In the genomic region with DNA sequence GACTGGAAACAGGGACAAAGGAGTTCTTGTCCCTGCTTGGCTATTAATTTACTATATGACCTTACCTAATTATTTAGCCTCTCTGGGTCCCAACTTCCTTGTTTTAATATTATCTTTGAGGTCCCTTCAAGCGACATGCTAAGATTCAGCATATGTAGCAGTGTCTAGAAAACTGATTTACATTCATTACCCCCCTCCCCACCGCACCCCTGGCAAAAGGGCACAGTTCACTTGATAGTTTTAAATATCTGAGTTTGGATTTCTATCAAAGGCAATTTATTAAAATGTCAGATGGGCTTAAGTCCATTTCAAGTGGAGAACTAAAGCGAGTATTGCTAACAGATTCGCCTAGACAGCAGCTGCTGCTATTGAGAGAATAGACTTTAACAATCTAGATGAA, we compare ENCODE assay signal across 13 cellular contexts. TPM values are rescaled to one million over a fixed set of nuclear protein-coding genes. Genes with fewer than 3 reads are reported as not detected.
DNase-seq lines count a peak whose midpoint lies in the region; ATAC-seq and TF ChIP-seq lines count a peak whose summit lies in the region.
"Had no signal": no experiment of that assay in that cellular context is flagged by ENCODE, and none has a peak within 500 bp of the region (broad histone marks: within the 10 kb centered on the region; RNA-seq: fewer than 3 reads in every experiment).

No MANE protein-coding gene starts in this region.

- no peak overlapping the region for H2AFZ ChIP-seq in neural progenitor cell (replicated peaks)

- POLR2A ChIA-PET in CD4-positive, alpha-beta T cell (lab: Charles Lee), result interaction anchor here (0.9 to 1.7 kb wide), 6 partner anchors 17 to 147 kb away, joined by 3 to 9 read pairs (median 4); partner anchors contain the start of genes ABHD17B and C9orf85

- DNase-seq in CD4-positive, alpha-beta T cell, result no peak
- no peak for DNase-seq in effector memory CD8-positive, alpha-beta T cell
- DNase-seq in neural progenitor cell (ENCODE audit: low spot score) (no peak), NCI-H1092 (lab: John Stamatoyannopoulos, UW) (no peak), iPS-NIHi11 (ENCODE audit: low spot score) (no peak), NCI-H345 (lab: John Stamatoyannopoulos, UW) (no peak)
- DNase-seq: activated gamma-delta T cell, Kasumi-1, NCI-H82, T-helper 9 cell had no signal

- no peak for TF ChIP-seq CTCF in CD4-positive, alpha-beta T cell (IDR thresholded peaks at IDR 0.05)
- TF ChIP-seq CTCF in neural progenitor cell (IDR thresholded peaks at IDR 0.05), result no peak

- no peak overlapping the region for H3K27ac ChIP-seq in CD4-positive, alpha-beta T cell (ENCODE audit: low read depth, low read length)
- peak overlapping the region; percentile 17 for H3K27ac ChIP-seq in neural progenitor cell

- H3K36me3 Mint-ChIP-seq in CD4-positive, alpha-beta T cell (ENCODE audit: low read depth), result peaks cover 21% of the 10 kb centered on the region
- H3K36me3 Mint-ChIP-seq in IgD-negative memory B cell (no peaks in the 10 kb centered on the region), neural progenitor cell (no peaks in the 10 kb centered on the region)
- peaks cover 37% of the 10 kb centered on the region for H3K36me3 Mint-ChIP-seq in effector memory CD8-positive, alpha-beta T cell (ENCODE audit: insufficient read depth)

- no peaks in the 10 kb centered on the region for H3K36me3 ChIP-seq in neural progenitor cell

- CTCF ChIA-PET in CD4-positive, alpha-beta T cell (lab: Charles Lee), result interaction anchor here (5.8 kb wide), 1 partner anchor 19 kb away, joined by 34 read pairs; no protein-coding TSS in a partner anchor

- intact Hi-C loops in CD4-positive, alpha-beta T cell (cut with DNase I, micrococcal nuclease), result loop anchor here (10.0 kb wide), 2 partner anchors 600 to 760 kb away; partner anchors contain the start of genes ZFAND5 (in 2 of the 2) and TMC1 (in 1 of the 2)

- peak overlapping the region; percentile 94 for H3K27ac Mint-ChIP-seq in CD4-positive, alpha-beta T cell
- H3K27ac Mint-ChIP-seq in IgD-negative memory B cell (no peak overlapping the region), neural progenitor cell (peak overlapping the region; percentile 93)
- peak overlapping the region; percentile 64 to 96 for H3K27ac Mint-ChIP-seq in effector memory CD8-positive, alpha-beta T cell

- H3K27me3 ChIP-seq in CD4-positive, alpha-beta T cell (ENCODE audit: control insufficient read depth, insufficient read depth, low read length), result no peaks in the 10 kb centered on the region
- H3K27me3 ChIP-seq in neural progenitor cell, result no peaks in the 10 kb centered on the region

- H3K9ac ChIP-seq in neural progenitor cell, result peak overlapping the region; percentile 14

- H3K4me1 ChIP-seq in neural progenitor cell, result peaks cover 60% of the 10 kb centered on the region

- peaks cover 92% of the 10 kb centered on the region for H3K79me2 ChIP-seq in neural progenitor cell (ENCODE audit: low read depth)

- no peaks in the 10 kb centered on the region for H3K9me3 Mint-ChIP-seq in CD4-positive, alpha-beta T cell
- H3K9me3 Mint-ChIP-seq in IgD-negative memory B cell, result no peaks in the 10 kb centered on the region
- H3K9me3 Mint-ChIP-seq in effector memory CD8-positive, alpha-beta T cell, result no peaks in the 10 kb centered on the region
- no peaks in the 10 kb centered on the region for H3K9me3 Mint-ChIP-seq in neural progenitor cell

- H3K4me2 ChIP-seq in neural progenitor cell, result peak overlapping the region; percentile 96

- H3K27me3 Mint-ChIP-seq in CD4-positive, alpha-beta T cell, result no peaks in the 10 kb centered on the region
- H3K27me3 Mint-ChIP-seq in IgD-negative memory B cell, result no peaks in the 10 kb centered on the region
- H3K27me3 Mint-ChIP-seq in effector memory CD8-positive, alpha-beta T cell, result no peaks in the 10 kb centered on the region
- peaks cover 3% of the 10 kb centered on the region for H3K27me3 Mint-ChIP-seq in neural progenitor cell (ENCODE audit: insufficient read depth, low read depth)

- H3F3A ChIP-seq in neural progenitor cell (ENCODE audit: low read depth), result peaks cover 59% of the 10 kb centered on the region

- no peaks in the 10 kb centered on the region for H3K9me3 ChIP-seq in CD4-positive, alpha-beta T cell (ENCODE audit: control insufficient read depth, low read length)
- H3K9me3 ChIP-seq in neural progenitor cell (ENCODE audit: low read depth), result no peaks in the 10 kb centered on the region

- H3K4me3 ChIP-seq in neural progenitor cell, result peak overlapping the region; percentile 92

- ATAC-seq in CD4-positive, alpha-beta T cell (ENCODE audit: poor library complexity), result no peak
- ATAC-seq in effector memory CD8-positive, alpha-beta T cell (replicated peaks), result no peak
- ATAC-seq in HG03039 (IDR thresholded peaks at IDR 0.05; ENCODE audit: unreplicated experiment), result no peak
- ATAC-seq: esophagus mucosa had no signal

- H4K20me1 ChIP-seq in neural progenitor cell (ENCODE audit: low read depth), result peaks cover 85% of the 10 kb centered on the region

- H3K4me1 Mint-ChIP-seq in CD4-positive, alpha-beta T cell (ENCODE audit: low read depth), result peaks cover 73% of the 10 kb centered on the region
- H3K4me1 Mint-ChIP-seq in IgD-negative memory B cell (peaks cover 36 to 57% (median 46%) of the 10 kb centered on the region in 3 donors), neural progenitor cell (peaks cover 59% of the 10 kb centered on the region)
- H3K4me1 Mint-ChIP-seq in effector memory CD8-positive, alpha-beta T cell (ENCODE audit: low read depth in 2 of 2), result peaks cover 54 to 82% of the 10 kb centered on the region in 2 donors

- peak overlapping the region; percentile 96 for H3K4me3 Mint-ChIP-seq in CD4-positive, alpha-beta T cell
- peak overlapping the region in 3 of 4 donors; percentile 34 to 53 (median 47) for H3K4me3 Mint-ChIP-seq in IgD-negative memory B cell
- H3K4me3 Mint-ChIP-seq in effector memory CD8-positive, alpha-beta T cell, result peak overlapping the region; percentile 10 to 99
- peak overlapping the region; percentile 99 for H3K4me3 Mint-ChIP-seq in neural progenitor cell

RNA-seq across cellular contexts. Expression of gene CEMIP2, which starts 3.9 kb away (rescaled TPM):
- 100 to 1,000 TPM; 301 to 305 TPM for total RNA-seq in CD4-positive, alpha-beta T cell
- 7.3 TPM for polyA plus RNA-seq in IgD-negative memory B cell
- total RNA-seq in neural progenitor cell (ENCODE audit: low replicate concordance), result 185 and 218 TPM in 2 replicates

Comparison
In these comparisons a context has a peak if more than half of its experiments do, and no peak if none do; other contexts are left out.
1. H3K27ac Mint-ChIP-seq: peak in CD4-positive, alpha-beta T cell (single experiment), effector memory CD8-positive, alpha-beta T cell (2 of 2) and neural progenitor cell (single experiment); none in IgD-negative memory B cell (0 of 3).
2. H3K4me3 Mint-ChIP-seq: peak in every context shown above with its lines; median percentile 99 in neural progenitor cell; 96 in CD4-positive, alpha-beta T cell; 54 in effector memory CD8-positive, alpha-beta T cell; 47 in IgD-negative memory B cell.